22 cellular contexts compared by ENCODE assay signal in the genomic region with DNA sequence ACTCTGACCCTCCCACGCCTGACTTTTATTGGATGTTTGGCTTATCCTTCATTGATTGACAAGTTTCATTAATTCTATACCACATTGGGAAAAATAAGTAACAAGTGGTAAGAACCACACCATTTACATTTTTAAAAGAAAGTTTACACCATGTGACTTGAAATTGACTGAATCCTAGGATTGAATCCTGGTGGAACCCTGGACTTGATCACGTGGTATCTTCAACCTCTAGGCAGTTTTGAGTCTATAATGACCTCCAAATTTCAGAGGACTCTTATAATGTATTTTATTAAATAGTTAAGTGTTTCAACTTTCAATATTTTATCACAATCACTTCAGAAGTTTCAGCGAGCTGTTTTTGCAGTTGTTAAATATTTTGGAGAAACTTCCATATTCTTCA.
"Had no signal": no experiment of that assay in that cellular context is flagged by ENCODE, and none has a peak within 500 bp of the region (broad histone marks: within the 10 kb centered on the region; RNA-seq: fewer than 3 reads in every experiment).

No MANE protein-coding gene starts in this region.

- H3K4me1 ChIP-seq: left ventricle myocardium inferior, right atrium auricular region, spleen, tibial nerve had no signal

- H3K4me3 ChIP-seq: left ventricle myocardium inferior, lung, mucosa of descending colon, ovary, right atrium auricular region, skin epidermis, spleen, tibial nerve, upper lobe of left lung had no signal

- FAIRE-seq: islet of Langerhans, kidney had no signal

- ATAC-seq: mucosa of descending colon; naive thymus-derived CD4-positive, alpha-beta T cell; natural killer cell treated with Interleukin-12 subunit alpha and Interleukin-12 subunit beta and Interleukin-15 and Interleukin-18, amount 100 ng/mL, for 72 hours; sciatic nerve; stimulated activated effector memory CD8-positive, alpha-beta T cell treated with anti-CD3 and anti-CD28 coated beads, Interleukin-12 subunit alpha, Interleukin-12 subunit beta, amount 100 ng/mL, for 72 hours had no signal

- H3K9me3 ChIP-seq: left ventricle myocardium inferior, mucosa of descending colon, ovary, right atrium auricular region, spleen, tibial nerve, upper lobe of left lung had no signal

- H3K27me3 ChIP-seq: ovary, right atrium auricular region, spleen, tibial nerve, upper lobe of left lung had no signal

- H3K36me3 ChIP-seq: left ventricle myocardium inferior, ovary, right atrium auricular region, spleen, tibial nerve, upper lobe of left lung had no signal

- DNase-seq: hypothalamus; immature natural killer cell; kidney; left ventricle myocardium inferior; mesendoderm; midbrain; mucosa of descending colon; naive thymus-derived CD4-positive, alpha-beta T cell; ovary; spleen; stimulated activated CD4-positive, alpha-beta T cell treated with anti-CD3 and anti-CD28 coated beads, Interleukin-4, amount 100 ng/mL, for 24 hours; stimulated activated naive CD4-positive, alpha-beta T cell; substantia nigra; upper lobe of left lung had no signal

- H3K27ac ChIP-seq: left ventricle myocardium inferior, ovary, right atrium auricular region, skin epidermis, spleen, tibial nerve, upper lobe of left lung had no signal
